11 cellular contexts compared by ENCODE assay signal in genomic region chr2:236295481-236295880, GRCh38. TPM values are rescaled to one million over a fixed set of nuclear protein-coding genes. Genes with fewer than 3 reads are reported as not detected.
"Had no signal": no experiment of that assay in that cellular context is flagged by ENCODE, and none has a peak within 500 bp of the region (broad histone marks: within the 10 kb centered on the region; RNA-seq: fewer than 3 reads in every experiment).

No MANE protein-coding gene starts in this region.

- H3K4me1 Mint-ChIP-seq: IgD-negative memory B cell had no signal

- H3K27ac ChIP-seq: GM23248, HL-60 had no signal

- ATAC-seq: HCT116, HepG2 had no signal

- H3K36me3 Mint-ChIP-seq: IgD-negative memory B cell had no signal

- H3K36me3 ChIP-seq: HAP-1 had no signal

- H3K27ac Mint-ChIP-seq: HFFc6, IgD-negative memory B cell had no signal

- H3K4me3 ChIP-seq: GM23248, HAP-1 had no signal

- H3K4me1 ChIP-seq: HAP-1 had no signal

- DNase-seq: GM23248, GOT3, H7, HFFc6 had no signal

- H3K9me3 ChIP-seq: HAP-1 had no signal

- H3K4me3 Mint-ChIP-seq: HFFc6, IgD-negative memory B cell had no signal

RNA-seq across cellular contexts. Expression of gene ASB18, which starts 31.3 kb away (rescaled TPM):
- total RNA-seq: GM23248, H4, H7, HepG2, HFFc6, HT1080 had no signal
- polyA plus RNA-seq: GM23248, HepG2, IgD-negative memory B cell had no signal
